Comparison of ENCODE assay signal across 13 cellular contexts in the genomic region with DNA sequence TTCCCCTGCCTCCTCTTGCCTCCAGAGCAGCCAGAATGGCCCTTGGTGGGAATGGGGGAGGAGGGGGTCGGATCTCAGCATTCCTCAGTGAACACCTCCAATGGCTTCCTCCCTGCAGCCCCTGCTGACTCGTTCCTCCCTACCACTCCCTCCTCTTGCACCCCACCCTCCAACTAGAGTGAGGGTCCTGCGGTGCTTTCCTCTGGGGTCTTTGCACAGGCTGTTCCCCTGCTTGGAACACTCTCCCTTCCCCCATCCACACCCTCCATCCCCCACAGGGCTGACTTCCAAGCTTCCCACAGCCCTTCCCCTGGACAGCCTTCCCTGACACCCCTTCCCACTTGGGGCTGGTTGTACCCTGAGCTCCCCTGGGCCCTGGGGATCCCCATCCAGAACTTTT.
DNase-seq lines count a peak whose midpoint lies in the region; ATAC-seq and TF ChIP-seq lines count a peak whose summit lies in the region.
"Had no signal": no experiment of that assay in that cellular context is flagged by ENCODE, and none has a peak within 500 bp of the region (broad histone marks: within the 10 kb centered on the region; RNA-seq: fewer than 3 reads in every experiment).

No MANE protein-coding gene starts in this region.

- H3K27ac Mint-ChIP-seq in activated CD8-positive, alpha-beta T cell treated with anti-CD3 and anti-CD28 coated beads, Interleukin-2, amount 10 ng/mL, durations not matched to agents 7 days and 5 days: no peak overlapping the region
- no peak overlapping the region for H3K27ac Mint-ChIP-seq in activated CD8-positive, alpha-beta T cell treated with anti-CD3 and anti-CD28 coated beads for 36 hours
- H3K27ac Mint-ChIP-seq: CD4-positive, alpha-beta T cell had no signal

- intact Hi-C loops in activated CD8-positive, alpha-beta T cell treated with anti-CD3 and anti-CD28 coated beads for 36 hours (cut with micrococcal nuclease): no loop called here
- intact Hi-C loops in posterior vena cava (cut with DNase I): no loop called here

- ATAC-seq in activated CD8-positive, alpha-beta T cell treated with anti-CD3 and anti-CD28 coated beads, Interleukin-2, amount 10 ng/mL, durations not matched to agents 7 days and 5 days: no peak
- ATAC-seq in activated CD8-positive, alpha-beta T cell treated with anti-CD3 and anti-CD28 coated beads for 36 hours: no peak
- no peak for ATAC-seq in GM21390 (IDR thresholded peaks at IDR 0.05; ENCODE audit: unreplicated experiment)
- ATAC-seq: A549 had no signal

- peaks cover 27% of the 10 kb centered on the region for H3K27me3 Mint-ChIP-seq in activated CD8-positive, alpha-beta T cell treated with anti-CD3 and anti-CD28 coated beads, Interleukin-2, amount 10 ng/mL, durations not matched to agents 7 days and 5 days (ENCODE audit: low read depth)
- peaks cover 16% of the 10 kb centered on the region for H3K27me3 Mint-ChIP-seq in activated CD8-positive, alpha-beta T cell treated with anti-CD3 and anti-CD28 coated beads for 36 hours

- CTCF ChIA-PET in activated CD8-positive, alpha-beta T cell treated with anti-CD3 and anti-CD28 coated beads, Interleukin-2, amount 10 ng/mL, durations not matched to agents 7 days and 5 days (lab: Charles Lee): no interaction called here
- CTCF ChIA-PET in activated CD8-positive, alpha-beta T cell treated with anti-CD3 and anti-CD28 coated beads for 36 hours (lab: Charles Lee): no interaction called here

- no peak overlapping the region for H3K4me3 Mint-ChIP-seq in activated CD8-positive, alpha-beta T cell treated with anti-CD3 and anti-CD28 coated beads, Interleukin-2, amount 10 ng/mL, durations not matched to agents 7 days and 5 days
- no peak overlapping the region for H3K4me3 Mint-ChIP-seq in activated CD8-positive, alpha-beta T cell treated with anti-CD3 and anti-CD28 coated beads for 36 hours
- H3K4me3 Mint-ChIP-seq: CD4-positive, alpha-beta T cell had no signal

- in situ Hi-C loops in KBM-7 (cut with MboI; ENCODE audit: low pct_unique_long_range_greater_than_20kb, low sequenced_read_pairs): no loop called here

- no peaks in the 10 kb centered on the region for H3K4me1 Mint-ChIP-seq in activated CD8-positive, alpha-beta T cell treated with anti-CD3 and anti-CD28 coated beads, Interleukin-2, amount 10 ng/mL, durations not matched to agents 7 days and 5 days (ENCODE audit: low read depth)
- H3K4me1 Mint-ChIP-seq in activated CD8-positive, alpha-beta T cell treated with anti-CD3 and anti-CD28 coated beads for 36 hours (ENCODE audit: low read depth): no peaks in the 10 kb centered on the region

- H3K36me3 Mint-ChIP-seq in activated CD8-positive, alpha-beta T cell treated with anti-CD3 and anti-CD28 coated beads, Interleukin-2, amount 10 ng/mL, durations not matched to agents 7 days and 5 days (ENCODE audit: low read depth): no peaks in the 10 kb centered on the region
- no peaks in the 10 kb centered on the region for H3K36me3 Mint-ChIP-seq in activated CD8-positive, alpha-beta T cell treated with anti-CD3 and anti-CD28 coated beads for 36 hours (ENCODE audit: low read depth)

- DNase-seq in activated CD8-positive, alpha-beta T cell treated with anti-CD3 and anti-CD28 coated beads, Interleukin-2, amount 10 ng/mL, durations not matched to agents 7 days and 5 days: peak; percentile 4
- no peak for DNase-seq in activated CD8-positive, alpha-beta T cell treated with anti-CD3 and anti-CD28 coated beads for 36 hours
- peak; percentile 43 for DNase-seq in islet precursor cell
- peak; percentile 25 for DNase-seq in posterior vena cava (ENCODE audit: low spot score)
- DNase-seq in GDM1 (lab: John Stamatoyannopoulos, UW): no peak
- DNase-seq in NCI-H146 treated with DMSO at 0.1 percent for 48 hours (lab: John Stamatoyannopoulos, UW; ENCODE audit: unreplicated experiment): no peak
- DNase-seq in KBM-7: no peak
- DNase-seq: AML-193; Caco-2; CD4-positive, alpha-beta T cell; GOT3 had no signal

- no peaks in the 10 kb centered on the region for H3K9me3 Mint-ChIP-seq in activated CD8-positive, alpha-beta T cell treated with anti-CD3 and anti-CD28 coated beads, Interleukin-2, amount 10 ng/mL, durations not matched to agents 7 days and 5 days (ENCODE audit: insufficient read depth)
- H3K9me3 Mint-ChIP-seq in activated CD8-positive, alpha-beta T cell treated with anti-CD3 and anti-CD28 coated beads for 36 hours: peaks cover 1% of the 10 kb centered on the region
- H3K9me3 Mint-ChIP-seq: CD4-positive, alpha-beta T cell had no signal

- POLR2A ChIA-PET in activated CD8-positive, alpha-beta T cell treated with anti-CD3 and anti-CD28 coated beads, Interleukin-2, amount 10 ng/mL, durations not matched to agents 7 days and 5 days (lab: Charles Lee): no interaction called here
- POLR2A ChIA-PET in activated CD8-positive, alpha-beta T cell treated with anti-CD3 and anti-CD28 coated beads for 36 hours (lab: Charles Lee): no interaction called here

- TF ChIP-seq CTCF in activated CD8-positive, alpha-beta T cell treated with anti-CD3 and anti-CD28 coated beads for 36 hours (IDR thresholded peaks at IDR 0.05): no peak

Comparison
In these comparisons a context has a peak if more than half of its experiments do, and no peak if none do; other contexts are left out.
1. DNase-seq: peak in activated CD8-positive, alpha-beta T cell treated with anti-CD3 and anti-CD28 coated beads, Interleukin-2, amount 10 ng/mL, durations not matched to agents 7 days and 5 days (single experiment), islet precursor cell (single experiment) and posterior vena cava (single experiment); none in activated CD8-positive, alpha-beta T cell treated with anti-CD3 and anti-CD28 coated beads for 36 hours (single experiment), GDM1 (single experiment), NCI-H146 treated with DMSO at 0.1 percent for 48 hours (single experiment) and KBM-7 (single experiment).